12 cellular contexts compared by ENCODE assay signal in the genomic region with DNA sequence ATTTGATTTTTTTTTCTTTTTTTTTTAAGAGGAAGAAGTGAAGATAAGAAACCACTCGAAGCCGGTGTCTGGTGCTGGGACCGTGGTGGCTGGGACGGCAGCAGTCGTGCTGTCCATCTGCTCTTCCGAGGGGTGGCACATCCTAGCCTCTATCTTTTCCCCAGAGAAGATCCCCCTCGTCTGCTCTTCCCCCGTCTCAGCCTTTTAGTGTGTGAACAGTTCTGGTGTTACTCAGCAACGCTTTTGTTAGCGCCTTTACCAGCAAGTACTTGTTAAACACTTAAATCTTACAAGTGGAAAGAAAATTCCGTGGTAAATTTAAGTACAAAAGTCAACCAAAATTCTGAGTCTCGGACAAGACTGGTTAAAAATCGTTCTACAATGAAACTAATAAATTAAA.
DNase-seq lines count a peak whose midpoint lies in the region; ATAC-seq and TF ChIP-seq lines count a peak whose summit lies in the region.
"Had no signal": no experiment of that assay in that cellular context is flagged by ENCODE, and none has a peak within 500 bp of the region (broad histone marks: within the 10 kb centered on the region; RNA-seq: fewer than 3 reads in every experiment).

No MANE protein-coding gene starts in this region.

- H3K27ac ChIP-seq in iPS-18a (ENCODE audit: low read length): peak overlapping the region; percentile 50
- H3K27ac ChIP-seq: colonic mucosa had no signal

- peak overlapping the region; percentile 80 for H3K9ac ChIP-seq in iPS-18a (ENCODE audit: low read length)

- H3K9me3 ChIP-seq in iPS-18a (ENCODE audit: control insufficient read depth, low read depth, low read length): peaks cover 14% of the 10 kb centered on the region
- H3K9me3 ChIP-seq: colonic mucosa had no signal

- intact Hi-C loops in activated B cell treated with CpG ODN at 0.5 μM for 24 hours (cut with micrococcal nuclease): loop anchor here (1.0 to 5.0 kb wide), 9 partner anchors 15 to 205 kb away; a partner anchor contains a TSS

- DNase-seq in activated T-cell treated with anti-CD3 and anti-CD28 coated beads, Interleukin-2, amount 50 U/mL, for 24 hours: no peak
- DNase-seq in activated T-cell treated with anti-CD3 and anti-CD28 coated beads for 4 hours (no peak), activated B cell treated with CpG ODN at 0.5 μM for 24 hours (no peak), superior temporal gyrus (ENCODE audit: extremely low spot score) (peak; percentile 17), NCI-H526 (lab: John Stamatoyannopoulos, UW) (no peak), ureter (ENCODE audit: low spot score) (no peak)
- DNase-seq: colonic mucosa, KBM-7, NCI-H2107 had no signal

- H3K27me3 ChIP-seq in iPS-18a (ENCODE audit: control insufficient read depth, insufficient read depth, low read length): no peaks in the 10 kb centered on the region
- H3K27me3 ChIP-seq: colonic mucosa had no signal

- peaks cover under 1% of the 10 kb centered on the region for H3K36me3 Mint-ChIP-seq in activated T-cell treated with anti-CD3 and anti-CD28 coated beads, Interleukin-2, amount 50 U/mL, for 24 hours (ENCODE audit: low read depth)
- peaks cover 8% of the 10 kb centered on the region for H3K36me3 Mint-ChIP-seq in activated B cell treated with CpG ODN at 0.5 μM for 24 hours (ENCODE audit: low read depth)

- H3K27ac Mint-ChIP-seq in activated T-cell treated with anti-CD3 and anti-CD28 coated beads, Interleukin-2, amount 50 U/mL, for 24 hours: no peak overlapping the region
- H3K27ac Mint-ChIP-seq in activated B cell treated with CpG ODN at 0.5 μM for 24 hours: peak overlapping the region; percentile 96

- H3K4me1 ChIP-seq in iPS-18a (ENCODE audit: control insufficient read depth, low read depth, low read length): peaks cover 25% of the 10 kb centered on the region
- H3K4me1 ChIP-seq: colonic mucosa had no signal

- no peaks in the 10 kb centered on the region for H3K36me3 ChIP-seq in iPS-18a (ENCODE audit: control insufficient read depth, low read depth, low read length)
- H3K36me3 ChIP-seq: colonic mucosa had no signal

- no peak for ATAC-seq in activated B cell treated with CpG ODN at 0.5 μM for 24 hours (ENCODE audit: low read depth)
- no peak for ATAC-seq in GM18502 (IDR thresholded peaks at IDR 0.05; ENCODE audit: poor library complexity, unreplicated experiment)

- POLR2A ChIA-PET in activated B cell treated with CpG ODN at 0.5 μM for 24 hours (lab: Charles Lee): interaction anchor here (0.6 to 5.8 kb wide), 10 partner anchors 12 to 208 kb away, joined by 3 to 120 read pairs (median 8); a partner anchor contains a TSS

- no peak for TF ChIP-seq CTCF in activated B cell treated with CpG ODN at 0.5 μM for 24 hours (IDR thresholded peaks at IDR 0.05)

- H3K9me3 Mint-ChIP-seq in activated T-cell treated with anti-CD3 and anti-CD28 coated beads, Interleukin-2, amount 50 U/mL, for 24 hours: peaks cover 14% of the 10 kb centered on the region
- H3K9me3 Mint-ChIP-seq in activated B cell treated with CpG ODN at 0.5 μM for 24 hours: peaks cover 18% of the 10 kb centered on the region

- peak overlapping the region; percentile 21 for H3K4me3 ChIP-seq in iPS-18a (ENCODE audit: low read length)
- H3K4me3 ChIP-seq: colonic mucosa, skin epidermis had no signal

- CTCF ChIA-PET in activated B cell treated with CpG ODN at 0.5 μM for 24 hours (lab: Charles Lee): interaction anchor here (1.0 to 1.4 kb wide), 2 partner anchors 49 to 194 kb away, joined by 3 to 4 read pairs; no protein-coding TSS in a partner anchor

- H3K4me3 Mint-ChIP-seq in activated T-cell treated with anti-CD3 and anti-CD28 coated beads, Interleukin-2, amount 50 U/mL, for 24 hours: peak overlapping the region; percentile 66
- H3K4me3 Mint-ChIP-seq in activated B cell treated with CpG ODN at 0.5 μM for 24 hours: peak overlapping the region; percentile 54

- peaks cover 37% of the 10 kb centered on the region for H3K4me1 Mint-ChIP-seq in activated T-cell treated with anti-CD3 and anti-CD28 coated beads, Interleukin-2, amount 50 U/mL, for 24 hours (ENCODE audit: low read depth)
- peaks cover 53% of the 10 kb centered on the region for H3K4me1 Mint-ChIP-seq in activated B cell treated with CpG ODN at 0.5 μM for 24 hours

- H3K27me3 Mint-ChIP-seq in activated T-cell treated with anti-CD3 and anti-CD28 coated beads, Interleukin-2, amount 50 U/mL, for 24 hours: no peaks in the 10 kb centered on the region
- no peaks in the 10 kb centered on the region for H3K27me3 Mint-ChIP-seq in activated B cell treated with CpG ODN at 0.5 μM for 24 hours
